Comparison of ENCODE assay signal across 17 cellular contexts in the genomic region with DNA sequence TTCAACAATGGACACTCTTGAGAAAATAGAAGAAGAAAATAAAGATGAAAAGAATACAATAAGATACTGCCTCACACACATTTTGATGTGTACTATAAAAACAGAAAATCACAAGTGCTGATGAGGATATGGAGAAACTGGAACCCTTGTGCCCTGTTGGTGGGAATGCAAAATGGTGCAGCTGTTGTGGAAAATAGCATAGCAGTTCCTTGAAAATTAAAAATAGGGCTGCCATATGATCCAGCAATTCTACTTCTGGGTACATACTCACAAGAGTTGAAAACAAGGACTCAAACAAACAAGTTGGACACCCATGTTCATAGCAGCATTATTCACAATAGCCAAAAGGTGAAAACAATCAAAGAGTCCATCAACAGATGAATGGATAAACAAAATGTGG.
"Had no signal": no experiment of that assay in that cellular context is flagged by ENCODE, and none has a peak within 500 bp of the region (broad histone marks: within the 10 kb centered on the region; RNA-seq: fewer than 3 reads in every experiment).

No MANE protein-coding gene starts in this region.

- H3K4me1 ChIP-seq: lower lobe of right lung had no signal

- ATAC-seq: gastroesophageal sphincter, heart right ventricle, left cardiac atrium, left lung, left ventricle myocardium superior, lower lobe of right lung, mucosa of descending colon had no signal

- H3K27ac ChIP-seq: coronary artery, dorsolateral prefrontal cortex, esophagus squamous epithelium, gastroesophageal sphincter, heart right ventricle, left lung, lower lobe of right lung had no signal

- H3K27me3 ChIP-seq: dorsolateral prefrontal cortex, esophagus squamous epithelium, gastroesophageal sphincter, heart right ventricle, left lung had no signal

- H3K9me3 ChIP-seq: esophagus squamous epithelium, gastroesophageal sphincter, heart right ventricle, left lung, lower lobe of right lung, mucosa of descending colon had no signal

- H3K4me3 ChIP-seq: coronary artery, dorsolateral prefrontal cortex, esophagus squamous epithelium, gastroesophageal sphincter, heart right ventricle, left lung, lower lobe of right lung, mucosa of descending colon had no signal

- DNase-seq: dermis blood vessel endothelial cell; dorsolateral prefrontal cortex; effector CD4-positive, alpha-beta T cell; effector memory CD4-positive, alpha-beta T cell; esophagus squamous epithelium; foreskin fibroblast; foreskin melanocyte; heart right ventricle; hippocampal formation; left cardiac atrium; left lung; left ventricle myocardium superior; lower lobe of right lung; mesenchymal stem cell; mucosa of descending colon had no signal
